14 cellular contexts compared by ENCODE assay signal in the genomic region with DNA sequence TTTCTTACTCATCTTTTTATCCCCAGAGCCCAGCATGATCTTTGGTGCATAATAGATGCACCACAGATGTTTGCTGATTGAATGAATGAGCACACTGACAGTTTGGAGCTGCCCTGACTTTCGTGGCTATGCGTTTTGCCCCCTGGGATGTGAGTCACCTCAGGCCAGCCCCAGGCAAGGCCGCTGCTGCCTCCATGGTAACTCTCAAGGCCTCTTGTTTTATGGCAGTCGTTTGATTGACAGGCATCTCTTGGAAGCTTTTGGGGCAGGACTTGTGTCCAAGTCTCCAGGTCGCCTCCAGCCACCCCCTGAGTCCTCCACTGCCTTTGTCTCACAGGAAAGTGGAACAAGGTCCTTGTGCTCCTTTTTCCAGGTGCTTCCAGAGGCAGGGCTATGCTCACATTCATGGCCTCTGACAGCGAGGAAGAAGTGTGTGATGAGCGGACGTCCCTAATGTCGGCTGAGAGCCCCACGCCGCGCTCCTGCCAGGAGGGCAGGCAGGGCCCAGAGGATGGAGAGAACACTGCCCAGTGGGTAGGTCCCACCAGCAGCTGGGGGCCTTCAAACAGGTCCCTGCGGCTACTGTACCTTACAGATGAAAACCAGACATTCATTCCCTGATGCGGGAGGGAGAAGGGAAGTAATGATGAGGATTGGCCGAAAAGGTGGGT. TPM values are rescaled to one million over a fixed set of nuclear protein-coding genes. Genes with fewer than 3 reads are reported as not detected.
DNase-seq lines count a peak whose midpoint lies in the region; ATAC-seq, FAIRE-seq and TF ChIP-seq lines count a peak whose summit lies in the region.
"Had no signal": no experiment of that assay in that cellular context is flagged by ENCODE, and none has a peak within 500 bp of the region (broad histone marks: within the 10 kb centered on the region; RNA-seq: fewer than 3 reads in every experiment).

No MANE protein-coding gene starts in this region.

- FAIRE-seq in GM19239 (lab: Jason Lieb, UNC), result no peak

- H3K36me3 ChIP-seq in vagina, result no peaks in the 10 kb centered on the region

- no peaks in the 10 kb centered on the region for H3K27me3 ChIP-seq in vagina
- H3K27me3 ChIP-seq: ascending aorta had no signal

- POLR2A ChIA-PET in activated CD8-positive, alpha-beta T cell treated with anti-CD3 and anti-CD28 coated beads for 36 hours (lab: Charles Lee), result interaction anchor here (1.2 to 2.4 kb wide), 4 partner anchors 10 to 58 kb away, joined by 3 to 9 read pairs (median 5); partner anchors contain the start of gene COQ8A

- TF ChIP-seq POLR2A in vagina (IDR thresholded peaks at IDR 0.05), result no peak

- H3K27ac Mint-ChIP-seq in stimulated activated naive CD8-positive, alpha-beta T cell treated with anti-CD3 and anti-CD28 coated beads, Interleukin-15, Interleukin-2, amounts not matched to agents 100 ng/mL and 50 ng/mL, for 24 hours, result peak overlapping the region; percentile 91
- peak overlapping the region; percentile 89 for H3K27ac Mint-ChIP-seq in activated CD8-positive, alpha-beta T cell treated with anti-CD3 and anti-CD28 coated beads for 36 hours
- peak overlapping the region; percentile 90 to 96 (median 92) for H3K27ac Mint-ChIP-seq in immature natural killer cell

- intact Hi-C loops in activated CD8-positive, alpha-beta T cell treated with anti-CD3 and anti-CD28 coated beads for 36 hours (cut with micrococcal nuclease), result no loop called here
- intact Hi-C loops in vagina (cut with DNase I), result no loop called here

- H3K4me3 Mint-ChIP-seq in stimulated activated naive CD8-positive, alpha-beta T cell treated with anti-CD3 and anti-CD28 coated beads, Interleukin-15, Interleukin-2, amounts not matched to agents 100 ng/mL and 50 ng/mL, for 24 hours, result no peak overlapping the region
- H3K4me3 Mint-ChIP-seq in activated CD8-positive, alpha-beta T cell treated with anti-CD3 and anti-CD28 coated beads for 36 hours, result peak overlapping the region; percentile 65
- peak overlapping the region; percentile 71 to 85 (median 83) for H3K4me3 Mint-ChIP-seq in immature natural killer cell

- no peak for TF ChIP-seq CTCF in activated CD8-positive, alpha-beta T cell treated with anti-CD3 and anti-CD28 coated beads for 36 hours (IDR thresholded peaks at IDR 0.05)
- TF ChIP-seq CTCF in vagina (IDR thresholded peaks at IDR 0.05), result no peak

- H3K4me3 ChIP-seq in vagina, result no peak overlapping the region

- H3K4me1 Mint-ChIP-seq in stimulated activated naive CD8-positive, alpha-beta T cell treated with anti-CD3 and anti-CD28 coated beads, Interleukin-15, Interleukin-2, amounts not matched to agents 100 ng/mL and 50 ng/mL, for 24 hours (ENCODE audit: low read depth), result peaks cover 46% of the 10 kb centered on the region
- peaks cover 48% of the 10 kb centered on the region for H3K4me1 Mint-ChIP-seq in activated CD8-positive, alpha-beta T cell treated with anti-CD3 and anti-CD28 coated beads for 36 hours (ENCODE audit: low read depth)
- peaks cover 41 to 48% of the 10 kb centered on the region in 2 donors for H3K4me1 Mint-ChIP-seq in immature natural killer cell

- H3K4me1 ChIP-seq in vagina, result peaks cover 31% of the 10 kb centered on the region
- H3K4me1 ChIP-seq: ascending aorta had no signal

- ATAC-seq in stimulated activated naive CD8-positive, alpha-beta T cell treated with anti-CD3 and anti-CD28 coated beads, Interleukin-15, Interleukin-2, amounts not matched to agents 100 U/mL and 50 U/mL, for 24 hours, result no peak
- no peak for ATAC-seq in activated CD8-positive, alpha-beta T cell treated with anti-CD3 and anti-CD28 coated beads for 36 hours

- peak overlapping the region; percentile 51 for H3K27ac ChIP-seq in vagina
- H3K27ac ChIP-seq: ascending aorta had no signal

- no peaks in the 10 kb centered on the region for H3K9me3 ChIP-seq in vagina
- H3K9me3 ChIP-seq: ascending aorta had no signal

- no peaks in the 10 kb centered on the region for H3K9me3 Mint-ChIP-seq in stimulated activated naive CD8-positive, alpha-beta T cell treated with anti-CD3 and anti-CD28 coated beads, Interleukin-15, Interleukin-2, amounts not matched to agents 100 ng/mL and 50 ng/mL, for 24 hours
- no peaks in the 10 kb centered on the region for H3K9me3 Mint-ChIP-seq in activated CD8-positive, alpha-beta T cell treated with anti-CD3 and anti-CD28 coated beads for 36 hours
- H3K9me3 Mint-ChIP-seq in immature natural killer cell, result peaks cover 0 to 1% (median 0%) of the 10 kb centered on the region in 6 donors

- CTCF ChIA-PET in activated CD8-positive, alpha-beta T cell treated with anti-CD3 and anti-CD28 coated beads for 36 hours (lab: Charles Lee), result interaction anchor here (1.4 to 3.1 kb wide), 4 partner anchors 31 to 255 kb away, joined by 5 to 14 read pairs (median 8); no protein-coding TSS in a partner anchor

- no peak for DNase-seq in stimulated activated naive CD8-positive, alpha-beta T cell treated with anti-CD3 and anti-CD28 coated beads, Interleukin-15, Interleukin-2, amounts not matched to agents 100 U/mL and 50 U/mL, for 24 hours
- DNase-seq in activated CD8-positive, alpha-beta T cell treated with anti-CD3 and anti-CD28 coated beads for 36 hours, result peak; percentile 19
- DNase-seq in immature natural killer cell (no peak), vagina (ENCODE audit: extremely low spot score in 2 of 2) (peak in 1 of 2 donors; percentile 79), NCI-H2227 (lab: John Stamatoyannopoulos, UW; ENCODE audit: unreplicated experiment) (no peak), GM19239 (ENCODE audit: insufficient read length, low spot score) (no peak), NCI-H345 treated with DMSO at 0.1 percent for 48 hours (lab: John Stamatoyannopoulos, UW; ENCODE audit: unreplicated experiment) (no peak)
- DNase-seq: AML-193; foreskin melanocyte; islet precursor cell; NCI-H2081 treated with DMSO at 0.1 percent for 48 hours; stimulated activated CD4-positive, alpha-beta T cell treated with anti-CD3 and anti-CD28 coated beads, Interleukin-4, amount 100 ng/mL, for 4 hours had no signal

- H3K36me3 Mint-ChIP-seq in stimulated activated naive CD8-positive, alpha-beta T cell treated with anti-CD3 and anti-CD28 coated beads, Interleukin-15, Interleukin-2, amounts not matched to agents 100 ng/mL and 50 ng/mL, for 24 hours (ENCODE audit: low read depth), result peaks cover 4% of the 10 kb centered on the region
- peaks cover 3% of the 10 kb centered on the region for H3K36me3 Mint-ChIP-seq in activated CD8-positive, alpha-beta T cell treated with anti-CD3 and anti-CD28 coated beads for 36 hours (ENCODE audit: low read depth)
- H3K36me3 Mint-ChIP-seq in immature natural killer cell, result peaks cover 10 to 40% (median 32%) of the 10 kb centered on the region in 3 donors

- H3K27me3 Mint-ChIP-seq in stimulated activated naive CD8-positive, alpha-beta T cell treated with anti-CD3 and anti-CD28 coated beads, Interleukin-15, Interleukin-2, amounts not matched to agents 100 ng/mL and 50 ng/mL, for 24 hours, result no peaks in the 10 kb centered on the region
- H3K27me3 Mint-ChIP-seq in activated CD8-positive, alpha-beta T cell treated with anti-CD3 and anti-CD28 coated beads for 36 hours, result no peaks in the 10 kb centered on the region
- peaks cover 0 to 5% (median 0%) of the 10 kb centered on the region in 3 donors for H3K27me3 Mint-ChIP-seq in immature natural killer cell (ENCODE audit: low read depth in 3 of 3)

RNA-seq across cellular contexts. Expression of gene PSEN2, which starts 11.2 kb away (rescaled TPM):
- total RNA-seq in activated CD8-positive, alpha-beta T cell treated with anti-CD3 and anti-CD28 coated beads for 36 hours, result 1 to 10 TPM; 2.5 to 6.2 TPM
- 10 to 100 TPM; 19.5 to 23.1 (median 20.2) TPM for polyA plus RNA-seq in immature natural killer cell
- total RNA-seq in vagina, result 22.1 TPM

RNA-seq across cellular contexts. Expression of gene COQ8A, which starts 58.4 kb away (rescaled TPM):
- 10 to 100 TPM; 25.3 to 27.2 TPM for total RNA-seq in activated CD8-positive, alpha-beta T cell treated with anti-CD3 and anti-CD28 coated beads for 36 hours
- polyA plus RNA-seq in immature natural killer cell, result 10 to 100 TPM; 26.9 to 44.3 (median 34.7) TPM
- total RNA-seq in vagina, result 44.9 TPM
